22 cellular contexts compared by ENCODE assay signal in the genomic region with DNA sequence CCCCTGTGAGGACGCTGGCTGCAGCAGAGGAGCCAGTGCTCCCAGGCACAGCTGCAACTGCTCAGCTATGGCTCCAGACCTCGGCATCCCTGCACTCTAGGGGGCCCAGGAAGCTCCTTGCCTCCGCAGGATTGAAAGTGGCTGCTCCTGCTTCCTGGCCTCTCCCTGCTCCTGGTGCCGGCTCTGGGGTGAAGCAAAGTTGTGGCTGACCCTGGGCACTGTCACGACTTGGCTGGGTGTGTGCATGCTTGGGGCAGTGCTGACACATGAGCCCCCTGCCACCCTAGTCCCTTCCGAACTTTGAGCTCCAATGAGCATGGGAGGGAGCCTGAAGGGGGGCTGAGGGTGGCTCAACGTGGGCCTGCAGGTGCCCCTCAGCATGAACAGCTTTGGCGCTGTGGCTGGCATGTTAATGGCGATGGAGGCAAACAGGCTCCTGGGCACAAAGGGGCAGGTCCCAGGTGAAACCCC.
DNase-seq lines count a peak whose midpoint lies in the region; ATAC-seq, FAIRE-seq and TF ChIP-seq lines count a peak whose summit lies in the region.
"Had no signal": no experiment of that assay in that cellular context is flagged by ENCODE, and none has a peak within 500 bp of the region (broad histone marks: within the 10 kb centered on the region; RNA-seq: fewer than 3 reads in every experiment).

No MANE protein-coding gene starts in this region.

- DNase-seq in cardiac septum (ENCODE audit: low spot score) (peak; percentile 59), left ventricle myocardium superior (no peak), H1 (ENCODE audit: low read depth in 1 of 2, low spot score in 2 of 2) (peak in 1 of 2 experiments; percentile 35), neural progenitor cell (ENCODE audit: low spot score) (peak; percentile 3), left lobe of liver (ENCODE audit: low spot score) (no peak), DMS 273 (lab: John Stamatoyannopoulos, UW; ENCODE audit: unreplicated experiment) (no peak), SW 1271 (lab: John Stamatoyannopoulos, UW) (no peak)
- DNase-seq: BE2C; CD4-positive, CD25-positive, alpha-beta regulatory T cell; COR-L47; GDM1; GM23248; KG1; MV-4-11; NCI-H187; NCI-H226; NCI-H524; NCI-H82; OCI-M1; SHP77 treated with DMSO at 0.1 percent for 48 hours had no signal

- H2BK120ac ChIP-seq in H1 (replicated peaks; ENCODE audit: low read depth, low read length), result no peak overlapping the region

- no peaks in the 10 kb centered on the region for H3K79me1 ChIP-seq in H1 (ENCODE audit: low read depth, low read length)

- H2BK20ac ChIP-seq in H1 (ENCODE audit: low read length), result no peak overlapping the region

- H3K9me3 Mint-ChIP-seq in neural progenitor cell, result no peaks in the 10 kb centered on the region

- H2BK15ac ChIP-seq in H1 (ENCODE audit: low read length), result no peak overlapping the region

- H3K27ac Mint-ChIP-seq in neural progenitor cell, result no peak overlapping the region

- no peak overlapping the region for H3K27ac ChIP-seq in H1 (ENCODE audit: low read depth, low read length)
- no peak overlapping the region for H3K27ac ChIP-seq in neural progenitor cell
- H3K27ac ChIP-seq: GM23248 had no signal

- TF ChIP-seq POLR2A in H1 (IDR thresholded peaks at IDR 0.05; ENCODE audit: control extremely low read depth in 1 of 2, low read depth in 2 of 2, low read length in 2 of 2), result no peak

- ATAC-seq in left ventricle myocardium superior (no peak), left lobe of liver (no peak), HG03097 (IDR thresholded peaks at IDR 0.05; ENCODE audit: low FRiP score, unreplicated experiment) (no peak)

- H3K23me2 ChIP-seq in H1 (ENCODE audit: low read depth, low read length), result no peaks in the 10 kb centered on the region

- CTCF ChIA-PET in H1 (lab: Charles Lee; ENCODE audit: partially characterized antibody), result interaction anchor here (1.1 kb wide), 1 partner anchor 9 kb away, joined by 3 read pairs; no protein-coding TSS in a partner anchor

- H2BK5ac ChIP-seq in H1 (ENCODE audit: low read depth, low read length), result no peak overlapping the region

- H2AK5ac ChIP-seq in H1 (ENCODE audit: low read depth, low read length), result no peak overlapping the region

- no peak overlapping the region for H3K9ac ChIP-seq in H1 (replicated peaks in 1 of 4; ENCODE audit: extremely low read depth in 1 of 4, low read depth in 3 of 4, low read length in 3 of 4)
- H3K9ac ChIP-seq in neural progenitor cell, result no peak overlapping the region
- H3K9ac ChIP-seq: GM23248 had no signal

- POLR2A ChIA-PET in H1 (lab: Charles Lee; ENCODE audit: partially characterized antibody), result interaction anchor here (0.5 kb wide), 1 partner anchor 9 kb away, joined by 3 read pairs; no protein-coding TSS in a partner anchor

- no peaks in the 10 kb centered on the region for H3K9me3 ChIP-seq in H1 (ENCODE audit: insufficient read depth in 2 of 2, low read depth in 1 of 2, low read length in 1 of 2)
- no peaks in the 10 kb centered on the region for H3K9me3 ChIP-seq in neural progenitor cell (ENCODE audit: low read depth)
- H3K9me3 ChIP-seq: BE2C had no signal

- TF ChIP-seq RAD21 in H1 (IDR thresholded peaks at IDR 0.05 in 1 of 2, conservative IDR thresholded peaks at IDR 0.05 in 1 of 2; ENCODE audit: low read depth in 2 of 2, low read length in 2 of 2), result no peak

- no peak overlapping the region for H3K14ac ChIP-seq in H1 (ENCODE audit: insufficient read length)

- no peaks in the 10 kb centered on the region for H3K79me2 ChIP-seq in H1 (ENCODE audit: control insufficient read depth in 1 of 2, insufficient read depth in 2 of 2, low read length in 2 of 2)
- no peaks in the 10 kb centered on the region for H3K79me2 ChIP-seq in neural progenitor cell (ENCODE audit: low read depth)

- peaks cover 3% of the 10 kb centered on the region for H3K4me1 Mint-ChIP-seq in neural progenitor cell
- H3K4me1 Mint-ChIP-seq: CD4-positive, CD25-positive, alpha-beta regulatory T cell had no signal

- no peak overlapping the region for H4K5ac ChIP-seq in H1 (ENCODE audit: insufficient read length, low read depth, low read length)

- no peaks in the 10 kb centered on the region for H3K4me1 ChIP-seq in H1 (replicated peaks in 1 of 4; ENCODE audit: control insufficient read depth in 3 of 4, insufficient read depth in 4 of 4, low read length in 3 of 4)
- H3K4me1 ChIP-seq in neural progenitor cell, result no peaks in the 10 kb centered on the region
- H3K4me1 ChIP-seq: BE2C had no signal

- H3K36me3 ChIP-seq in H1 (ENCODE audit: control insufficient read depth in 2 of 4, insufficient read depth in 4 of 4, low read length in 3 of 4), result no peaks in the 10 kb centered on the region
- H3K36me3 ChIP-seq in neural progenitor cell, result no peaks in the 10 kb centered on the region
- H3K36me3 ChIP-seq: BE2C had no signal

- WGBS in H1 (ENCODE audit: extremely low coverage in 1 of 2, insufficient coverage in 1 of 2, insufficient read length in 1 of 2, insufficient replicate concordance in 2 of 2, low coverage in 1 of 2, low lambda C conversion rate in 2 of 2, missing lambda C conversion rate in 1 of 2), 2 experiments, result 96% methylated on average over 5 of the region's 9 CpGs; no CpG with 5 or more reads in 1 of the 2 experiments

- H4K20me1 ChIP-seq in H1 (replicated peaks in 1 of 2; ENCODE audit: control insufficient read depth in 1 of 2, insufficient read depth in 2 of 2, low read length in 2 of 2) (no peaks in the 10 kb centered on the region), neural progenitor cell (ENCODE audit: low read depth) (no peaks in the 10 kb centered on the region)

- H3K23ac ChIP-seq in H1 (ENCODE audit: insufficient read length), result no peak overlapping the region

- H3K4me2 ChIP-seq in H1 (ENCODE audit: insufficient read depth in 1 of 2, low read depth in 2 of 2, low read length in 2 of 2) (no peak overlapping the region), neural progenitor cell (no peak overlapping the region)

- intact Hi-C loops in cardiac septum (cut with DNase I) (no loop called here), left ventricle myocardium superior (cut with micrococcal nuclease) (no loop called here)

- H3K27me3 ChIP-seq in H1 (replicated peaks in 1 of 4; ENCODE audit: control insufficient read depth in 3 of 4, extremely low read depth in 1 of 4, insufficient read depth in 3 of 4, low read length in 3 of 4) (no peaks in the 10 kb centered on the region), neural progenitor cell (no peaks in the 10 kb centered on the region)
- H3K27me3 ChIP-seq: BE2C had no signal

- H3K56ac ChIP-seq in H1 (replicated peaks; ENCODE audit: insufficient read length, low read depth, low read length), result no peak overlapping the region

- no peak overlapping the region for H3K4me3 Mint-ChIP-seq in neural progenitor cell
- H3K4me3 Mint-ChIP-seq: CD4-positive, CD25-positive, alpha-beta regulatory T cell had no signal

- peak overlapping the region; percentile 79; the same call in 1 of the 2 replicates for H4K8ac ChIP-seq in H1 (ENCODE audit: extremely low read depth, insufficient read depth, low read length)

- no peaks in the 10 kb centered on the region for H3K27me3 Mint-ChIP-seq in neural progenitor cell (ENCODE audit: insufficient read depth, low read depth)
- H3K27me3 Mint-ChIP-seq: CD4-positive, CD25-positive, alpha-beta regulatory T cell had no signal

- TF ChIP-seq EP300 in H1 (IDR thresholded peaks at IDR 0.05; ENCODE audit: borderline replicate concordance in 1 of 2, low read depth in 2 of 2, low read length in 2 of 2), result no peak

- no peak for FAIRE-seq in H1 (lab: Jason Lieb, UNC)
- FAIRE-seq: A204.1 had no signal

- no peak overlapping the region for H3K18ac ChIP-seq in H1 (ENCODE audit: extremely low read depth, low read length)

- H3K4ac ChIP-seq in H1 (replicated peaks; ENCODE audit: insufficient read length, low read depth, low read length), result no peak overlapping the region

- H3K36me3 Mint-ChIP-seq in neural progenitor cell, result no peaks in the 10 kb centered on the region
- H3K36me3 Mint-ChIP-seq: CD4-positive, CD25-positive, alpha-beta regulatory T cell had no signal

- H3K4me3 ChIP-seq in H1 (ENCODE audit: extremely low read depth in 1 of 4, insufficient read depth in 2 of 4, low read depth in 3 of 4, low read length in 4 of 4) (no peak overlapping the region), neural progenitor cell (no peak overlapping the region)
- H3K4me3 ChIP-seq: GM23248 had no signal

- H3F3A ChIP-seq in neural progenitor cell (ENCODE audit: low read depth), result no peaks in the 10 kb centered on the region

- no peak overlapping the region for H2BK12ac ChIP-seq in H1 (ENCODE audit: low read depth, low read length)

- H2AFZ ChIP-seq in H1 (ENCODE audit: low read length) (no peak overlapping the region; the same call in 1 of the 2 replicates), neural progenitor cell (replicated peaks) (no peak overlapping the region)
- H2AFZ ChIP-seq: GM23248 had no signal

- H4K91ac ChIP-seq in H1 (replicated peaks; ENCODE audit: insufficient read length, low read length), result no peak overlapping the region

- TF ChIP-seq CTCF in H1 (IDR thresholded peaks at IDR 0.05; ENCODE audit: control extremely low read depth in 1 of 3, insufficient read depth in 1 of 3, low read depth in 1 of 3, low read length in 3 of 3) (no peak), neural progenitor cell (IDR thresholded peaks at IDR 0.05) (no peak)

TF ChIP-seq in H1, 55 proteins besides CTCF, POLR2A, EP300 and RAD21:
- TF ChIP-seq, protein P1, sequence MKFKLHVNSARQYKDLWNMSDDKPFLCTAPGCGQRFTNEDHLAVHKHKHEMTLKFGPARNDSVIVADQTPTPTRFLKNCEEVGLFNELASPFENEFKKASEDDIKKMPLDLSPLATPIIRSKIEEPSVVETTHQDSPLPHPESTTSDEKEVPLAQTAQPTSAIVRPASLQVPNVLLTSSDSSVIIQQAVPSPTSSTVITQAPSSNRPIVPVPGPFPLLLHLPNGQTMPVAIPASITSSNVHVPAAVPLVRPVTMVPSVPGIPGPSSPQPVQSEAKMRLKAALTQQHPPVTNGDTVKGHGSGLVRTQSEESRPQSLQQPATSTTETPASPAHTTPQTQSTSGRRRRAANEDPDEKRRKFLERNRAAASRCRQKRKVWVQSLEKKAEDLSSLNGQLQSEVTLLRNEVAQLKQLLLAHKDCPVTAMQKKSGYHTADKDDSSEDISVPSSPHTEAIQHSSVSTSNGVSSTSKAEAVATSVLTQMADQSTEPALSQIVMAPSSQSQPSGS (IDR thresholded peaks at IDR 0.05; ENCODE audit: low read length), result no peak
- no peak for TF ChIP-seq TEAD4 (IDR thresholded peaks at IDR 0.05; ENCODE audit: low read depth, low read length)
- no peak for TF ChIP-seq NRF1 (IDR thresholded peaks at IDR 0.05; ENCODE audit: low read depth, low read length)
- no peak for TF ChIP-seq TBP (IDR thresholded peaks at IDR 0.05; ENCODE audit: low read depth, low read length)
- TF ChIP-seq SIN3A (conservative IDR thresholded peaks at IDR 0.05 in 1 of 2, IDR thresholded peaks at IDR 0.05 in 1 of 2; ENCODE audit: low read depth in 1 of 2, low read length in 2 of 2), result no peak
- TF ChIP-seq, protein P2, sequence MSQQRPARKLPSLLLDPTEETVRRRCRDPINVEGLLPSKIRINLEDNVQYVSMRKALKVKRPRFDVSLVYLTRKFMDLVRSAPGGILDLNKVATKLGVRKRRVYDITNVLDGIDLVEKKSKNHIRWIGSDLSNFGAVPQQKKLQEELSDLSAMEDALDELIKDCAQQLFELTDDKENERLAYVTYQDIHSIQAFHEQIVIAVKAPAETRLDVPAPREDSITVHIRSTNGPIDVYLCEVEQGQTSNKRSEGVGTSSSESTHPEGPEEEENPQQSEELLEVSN (IDR thresholded peaks at IDR 0.05), result no peak

Comparison
In these comparisons a context has a peak if more than half of its experiments do, and no peak if none do; other contexts are left out.
1. DNase-seq: peak in cardiac septum (single experiment) and neural progenitor cell (single experiment); none in left ventricle myocardium superior (single experiment), left lobe of liver (single experiment), DMS 273 (single experiment) and SW 1271 (0 of 2).